ENCODE assay signal across 6 cellular contexts in genomic region chr22:20131856-20132685, GRCh38. TPM values are rescaled to one million over a fixed set of nuclear protein-coding genes. Genes with fewer than 3 reads are reported as not detected.
DNase-seq lines count a peak whose midpoint lies in the region; ATAC-seq, FAIRE-seq and TF ChIP-seq lines count a peak whose summit lies in the region.

No MANE protein-coding gene starts in this region.

- H2AFZ ChIP-seq in hepatocyte, result peak overlapping the region; percentile 20

- 3% methylated on average over 49 of the region's 73 CpGs for WGBS in hepatocyte (ENCODE audit: low lambda C conversion rate, missing lambda C conversion rate)

- H3K4me3 Mint-ChIP-seq in T-helper 17 cell, result peak overlapping the region; percentile 80

- no peaks in the 10 kb centered on the region for H3K9me3 ChIP-seq in T-helper 17 cell (ENCODE audit: control insufficient read depth, low read length, poor library complexity, severe bottlenecking)
- no peaks in the 10 kb centered on the region for H3K9me3 ChIP-seq in hepatocyte (ENCODE audit: low read depth)

- no peaks in the 10 kb centered on the region for H3K27me3 ChIP-seq in hepatocyte

- H3K27ac ChIP-seq in hepatocyte, result no peak overlapping the region

- no peaks in the 10 kb centered on the region for H3K36me3 Mint-ChIP-seq in T-helper 17 cell (ENCODE audit: low read depth)

- H3K36me3 ChIP-seq in hepatocyte (replicated peaks; ENCODE audit: insufficient read depth, low read depth), result no peaks in the 10 kb centered on the region

- peaks cover 11% of the 10 kb centered on the region for H3K4me1 ChIP-seq in hepatocyte (ENCODE audit: insufficient read depth)

- DNase-seq in GM19238 (ENCODE audit: insufficient read length, low spot score) (peak; percentile 38), T-helper 17 cell (no peak), hepatocyte (ENCODE audit: low spot score) (peak; percentile 35), urothelium cell line (ENCODE audit: low spot score) (no peak)
- DNase-seq in activated CD4-positive, alpha-beta T cell treated with anti-CD3 and anti-CD28 coated beads, Interleukin-2, amount 50 U/mL, for 1 hour, result no peak

- TF ChIP-seq CTCF in hepatocyte (IDR thresholded peaks at IDR 0.05; ENCODE audit: poor library complexity), result no peak

- peak overlapping the region; percentile 75 for H3K4me3 ChIP-seq in hepatocyte

- FAIRE-seq in urothelium cell line (lab: Jason Lieb, UNC), result peak; percentile 90

- no peaks in the 10 kb centered on the region for H3K27me3 Mint-ChIP-seq in T-helper 17 cell

- ATAC-seq in T-helper 17 cell, result peak; percentile 2
- no peak for ATAC-seq in GM19035 (IDR thresholded peaks at IDR 0.05; ENCODE audit: unreplicated experiment)

- peak overlapping the region; percentile 97 for H3K4me2 ChIP-seq in hepatocyte

- H3K4me1 Mint-ChIP-seq in T-helper 17 cell, result peaks cover 10% of the 10 kb centered on the region

- peaks cover 32% of the 10 kb centered on the region for H4K20me1 ChIP-seq in hepatocyte (ENCODE audit: insufficient read depth, poor library complexity, severe bottlenecking)

- H3K9me2 ChIP-seq in hepatocyte (replicated peaks; ENCODE audit: insufficient read depth), result no peaks in the 10 kb centered on the region

- peak overlapping the region; percentile 73 for H3K27ac Mint-ChIP-seq in T-helper 17 cell

- H3K79me2 ChIP-seq in hepatocyte, result peaks cover 52% of the 10 kb centered on the region

RNA-seq across cellular contexts. Expression of gene ZDHHC8, which starts 0.5 kb away (rescaled TPM):
- total RNA-seq in T-helper 17 cell, result 10 to 100 TPM; 60.1 to 75.8 TPM
- 4.5 and 9.6 TPM in 2 replicates for total RNA-seq in hepatocyte
- 65.1 and 72.7 TPM in 2 replicates for polyA plus RNA-seq in hepatocyte

RNA-seq across cellular contexts. Expression of gene TRMT2A, which starts 15.0 kb away (rescaled TPM):
- total RNA-seq in T-helper 17 cell, result 10 to 100 TPM; 77.1 to 85.5 TPM
- total RNA-seq in hepatocyte, result 34.4 and 50.2 TPM in 2 replicates
- polyA plus RNA-seq in hepatocyte, result 65.1 and 78.7 TPM in 2 replicates

RNA-seq across cellular contexts. Expression of gene RANBP1, which starts 16.2 kb away (rescaled TPM):
- 10 to 100 TPM; 65.7 to 75.2 TPM for total RNA-seq in T-helper 17 cell
- 223 and 227 TPM in 2 replicates for total RNA-seq in hepatocyte
- 189 and 192 TPM in 2 replicates for polyA plus RNA-seq in hepatocyte

RNA-seq across cellular contexts. Expression of gene CCDC188, which starts 18.8 kb away (rescaled TPM):
- total RNA-seq in T-helper 17 cell (1 to 10 TPM in 1 of 2 donors, not detected in 1; 1.5 TPM), hepatocyte (not detected in 2 replicates)
- not detected in 2 replicates for polyA plus RNA-seq in hepatocyte

RNA-seq across cellular contexts. Expression of gene DGCR8, which starts 52.0 kb away (rescaled TPM):
- 10 to 100 TPM; 32.0 to 37.9 TPM for total RNA-seq in T-helper 17 cell
- 18.3 and 22.0 TPM in 2 replicates for total RNA-seq in hepatocyte
- polyA plus RNA-seq in hepatocyte, result 10.8 and 12.2 TPM in 2 replicates

Comparison
In these comparisons a context has a peak if more than half of its experiments do, and no peak if none do; other contexts are left out.
1. DNase-seq: peak in GM19238 (single experiment) and hepatocyte (single experiment); none in T-helper 17 cell (0 of 3), urothelium cell line (single experiment) and activated CD4-positive, alpha-beta T cell treated with anti-CD3 and anti-CD28 coated beads, Interleukin-2, amount 50 U/mL, for 1 hour (single experiment).